13 cellular contexts compared by ENCODE assay signal in the genomic region with DNA sequence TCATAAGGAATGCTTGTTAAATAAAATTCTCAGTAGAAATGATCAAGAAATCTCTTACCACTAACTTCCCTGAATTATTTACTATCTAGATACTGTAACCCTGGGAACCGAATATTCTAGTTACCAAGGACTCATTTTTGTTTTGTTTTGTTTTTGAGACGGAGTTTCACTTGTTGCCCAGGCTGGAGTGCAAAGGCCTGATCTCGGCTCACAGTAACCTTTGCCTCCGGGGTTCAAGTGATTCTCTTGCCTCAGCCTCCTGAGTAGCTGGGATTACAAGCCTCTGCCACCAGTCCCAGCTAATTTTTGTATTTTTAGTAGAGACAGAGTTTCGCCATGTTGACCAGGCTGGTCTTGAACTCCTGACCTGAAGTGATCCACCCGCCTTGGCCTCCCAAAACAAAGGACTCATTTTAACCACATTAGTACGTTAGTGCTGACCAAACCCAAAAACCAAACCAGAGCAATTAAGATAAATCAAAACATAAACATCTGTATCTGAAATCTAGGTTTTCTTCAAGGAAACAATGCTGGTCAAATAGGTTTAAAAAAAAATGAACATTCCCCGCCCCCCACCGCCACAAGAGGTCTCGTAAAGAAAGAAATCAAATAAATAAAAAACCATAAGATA. TPM values are rescaled to one million over a fixed set of nuclear protein-coding genes. Genes with fewer than 3 reads are reported as not detected.
DNase-seq lines count a peak whose midpoint lies in the region; ATAC-seq lines count a peak whose summit lies in the region.
"Had no signal": no experiment of that assay in that cellular context is flagged by ENCODE, and none has a peak within 500 bp of the region (broad histone marks: within the 10 kb centered on the region; RNA-seq: fewer than 3 reads in every experiment).

No MANE protein-coding gene starts in this region.

- no peaks in the 10 kb centered on the region for H3K27me3 ChIP-seq in ACC112 (ENCODE audit: insufficient read depth, low read length)
- no peaks in the 10 kb centered on the region for H3K27me3 ChIP-seq in neuronal stem cell (ENCODE audit: control insufficient read depth in 3 of 3, insufficient read depth in 3 of 3, low read depth in 1 of 3, low read length in 3 of 3)
- H3K27me3 ChIP-seq: body of pancreas, gastrocnemius medialis had no signal

- peak; percentile 37 for DNase-seq in H4 (ENCODE audit: low spot score)
- peak; percentile 47 for DNase-seq in kidney tubule cell (ENCODE audit: low spot score)
- no peak for DNase-seq in neuronal stem cell (ENCODE audit: low spot score)
- no peak for DNase-seq in SW480 (ENCODE audit: low spot score)
- no peak for DNase-seq in NCI-H1105 treated with DMSO at 0.1 percent for 48 hours (lab: John Stamatoyannopoulos, UW)
- DNase-seq: activated CD4-positive, CD25-positive, alpha-beta regulatory T cell treated with anti-CD3 and anti-CD28 coated beads, Interleukin-2, amount 50 U/mL, for 72 hours; gastrocnemius medialis; left ventricle myocardium superior; NCI-H2171 had no signal

- H2AK5ac ChIP-seq in neuronal stem cell (ENCODE audit: low read depth, low read length), result no peak overlapping the region

- no peak for ATAC-seq in GM21786 (IDR thresholded peaks at IDR 0.05; ENCODE audit: unreplicated experiment)
- ATAC-seq: body of pancreas, gastrocnemius medialis, left ventricle myocardium superior had no signal

- no peak overlapping the region for H3K4me2 ChIP-seq in neuronal stem cell (ENCODE audit: insufficient read depth, low read length, poor library complexity, severe bottlenecking)

- no peak overlapping the region for H3K23ac ChIP-seq in neuronal stem cell (ENCODE audit: low read depth, low read length, poor library complexity)

- no peak overlapping the region for H4K8ac ChIP-seq in neuronal stem cell (ENCODE audit: low read depth, low read length)

- H3K4ac ChIP-seq in neuronal stem cell (ENCODE audit: low read length), result no peak overlapping the region

- H3K27ac Mint-ChIP-seq in activated naive CD8-positive, alpha-beta T cell, result no peak overlapping the region

- H3K27me3 Mint-ChIP-seq in activated naive CD8-positive, alpha-beta T cell, result no peaks in the 10 kb centered on the region

- peaks cover 9% of the 10 kb centered on the region for H3K36me3 Mint-ChIP-seq in activated naive CD8-positive, alpha-beta T cell

- H3K14ac ChIP-seq in neuronal stem cell (ENCODE audit: low read length), result no peak overlapping the region

- H3K36me3 ChIP-seq in ACC112 (ENCODE audit: insufficient read depth, low read length) (peaks cover 29% of the 10 kb centered on the region), neuronal stem cell (replicated peaks in 1 of 2; ENCODE audit: control insufficient read depth in 2 of 2, insufficient read depth in 2 of 2, low read length in 2 of 2) (peaks cover 12 to 36% of the 10 kb centered on the region in 2 donors)

- H3K27ac ChIP-seq in ACC112 (ENCODE audit: low read depth, low read length), result peak overlapping the region; percentile 92
- H3K27ac ChIP-seq in neuronal stem cell (replicated peaks; ENCODE audit: low read length), result no peak overlapping the region
- H3K27ac ChIP-seq: body of pancreas, gastrocnemius medialis had no signal

- H3K79me1 ChIP-seq in neuronal stem cell (ENCODE audit: low read depth, low read length), result peaks cover 8% of the 10 kb centered on the region

- H3K9me3 Mint-ChIP-seq in activated naive CD8-positive, alpha-beta T cell (ENCODE audit: low read depth), result no peaks in the 10 kb centered on the region

- H3K4me3 Mint-ChIP-seq in activated naive CD8-positive, alpha-beta T cell, result peak overlapping the region; percentile 96

- no peak overlapping the region for H2BK15ac ChIP-seq in neuronal stem cell (ENCODE audit: low read length)

- peaks cover 0 to 3% of the 10 kb centered on the region in 2 donors for H3K9me3 ChIP-seq in neuronal stem cell (replicated peaks in 1 of 2; ENCODE audit: control insufficient read depth in 2 of 2, insufficient read depth in 1 of 2, low read depth in 1 of 2, low read length in 2 of 2)
- H3K9me3 ChIP-seq: body of pancreas, gastrocnemius medialis had no signal

- no peak overlapping the region for H3K9ac ChIP-seq in neuronal stem cell (ENCODE audit: low read depth, low read length, poor library complexity)

- WGBS in neuronal stem cell (ENCODE audit: extremely low coverage in 2 of 2, insufficient read length in 2 of 2, insufficient replicate concordance in 1 of 2), 2 donors, result no CpG with 5 or more reads among the region's 10 CpGs

- no peak overlapping the region for H2BK5ac ChIP-seq in neuronal stem cell (ENCODE audit: low read length)

- H3K4me1 ChIP-seq in ACC112 (ENCODE audit: control insufficient read depth, insufficient read depth, low read length, unreplicated experiment) (peaks cover 43% of the 10 kb centered on the region), neuronal stem cell (ENCODE audit: control insufficient read depth in 2 of 2, insufficient read depth in 1 of 2, low read depth in 1 of 2, low read length in 2 of 2) (peaks cover 5 to 6% of the 10 kb centered on the region in 2 donors)

- no peak overlapping the region for H2BK12ac ChIP-seq in neuronal stem cell (ENCODE audit: low read length)

- no peak overlapping the region for H2BK120ac ChIP-seq in neuronal stem cell (ENCODE audit: low read depth, low read length)

- H2AFZ ChIP-seq in ACC112 (ENCODE audit: low read length, unreplicated experiment) (no peak overlapping the region), neuronal stem cell (ENCODE audit: low read length) (no peak overlapping the region)

- H3K4me3 ChIP-seq in ACC112 (ENCODE audit: low read depth, low read length), result peak overlapping the region; percentile 94
- H3K4me3 ChIP-seq in neuronal stem cell (ENCODE audit: low read length in 2 of 2), result no peak overlapping the region
- H3K4me3 ChIP-seq: body of pancreas, gastrocnemius medialis had no signal

- H3K79me2 ChIP-seq in ACC112 (ENCODE audit: control insufficient read depth, insufficient read depth, low read length, unreplicated experiment), result peaks cover 77% of the 10 kb centered on the region

- H3K18ac ChIP-seq in neuronal stem cell (ENCODE audit: low read length), result no peak overlapping the region

- H4K91ac ChIP-seq in neuronal stem cell (ENCODE audit: low read depth, low read length, poor library complexity), result no peak overlapping the region

- peaks cover 40% of the 10 kb centered on the region for H3K4me1 Mint-ChIP-seq in activated naive CD8-positive, alpha-beta T cell (ENCODE audit: low read depth)

RNA-seq across cellular contexts. Expression of gene TXN, which starts 3.7 kb away (rescaled TPM):
- 661 and 686 TPM in 2 replicates for total RNA-seq in H4 (2014; rRNA removed; shearing (Covaris generic))
- polyA plus RNA-seq in neuronal stem cell (2013, experiment 1 of 2), result 319 TPM
- polyA plus RNA-seq in neuronal stem cell (2013, experiment 2 of 2), result 332 TPM

RNA-seq across cellular contexts. Expression of gene C9orf152, which starts 44.7 kb away (rescaled TPM):
- total RNA-seq in H4 (2014; rRNA removed; shearing (Covaris generic)), result not detected in 2 replicates
- polyA plus RNA-seq in neuronal stem cell (2013, experiment 1 of 2), result not detected
- not detected for polyA plus RNA-seq in neuronal stem cell (2013, experiment 2 of 2)
- total RNA-seq: gastrocnemius medialis, left ventricle myocardium superior had no signal

Comparison
In these comparisons a context has a peak if more than half of its experiments do, and no peak if none do; other contexts are left out.
1. DNase-seq: peak in H4 (single experiment) and kidney tubule cell (single experiment); none in neuronal stem cell (single experiment), SW480 (single experiment) and NCI-H1105 treated with DMSO at 0.1 percent for 48 hours (single experiment).